Comparison of ENCODE assay signal across 8 cellular contexts in the genomic region with DNA sequence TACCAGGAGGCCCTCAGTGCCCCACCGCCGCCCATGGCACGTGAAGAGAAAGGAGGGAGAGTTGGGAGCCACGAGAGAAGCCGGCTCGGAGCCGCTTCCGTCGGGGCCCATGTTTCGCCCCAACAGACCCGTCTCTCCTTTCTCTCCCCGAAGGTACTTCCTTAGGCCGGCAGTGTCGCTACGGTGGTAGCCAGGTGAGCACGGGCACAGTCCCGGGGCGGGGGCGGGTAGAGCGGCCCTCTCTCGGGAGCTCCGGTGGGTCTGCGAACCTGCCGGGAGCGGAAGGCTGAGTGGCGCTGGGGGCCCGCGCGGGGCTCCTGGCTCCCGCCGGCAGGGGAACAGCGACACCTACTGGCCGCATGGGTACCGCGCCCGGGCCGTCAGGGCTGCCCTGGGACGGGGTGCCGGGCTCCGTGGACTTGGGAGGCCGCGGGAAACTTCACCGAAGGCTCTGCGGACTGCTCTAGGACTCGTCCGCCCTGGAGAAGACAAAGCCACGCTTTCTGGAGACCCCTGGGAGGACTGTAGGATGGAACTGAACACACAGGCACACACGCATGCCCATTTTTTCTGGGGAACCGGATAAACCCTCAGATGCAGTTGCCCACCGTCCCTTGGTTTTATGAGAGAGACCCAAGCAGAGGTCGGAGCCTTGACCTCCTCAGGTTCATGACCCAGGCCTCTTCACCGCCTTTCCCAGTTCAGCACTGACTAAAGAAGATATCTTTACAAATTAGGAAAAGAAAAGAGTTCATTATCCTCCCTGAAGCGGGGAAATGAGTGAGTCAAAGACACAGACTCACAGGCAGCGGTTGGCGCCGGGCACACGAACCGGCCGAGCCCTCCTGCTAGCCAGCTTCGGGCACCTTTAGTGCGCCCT.
A peak's percentile ranks its signal among the peaks of the same experiment; 100 is the strongest.
DNase-seq lines count a peak whose midpoint lies in the region; ATAC-seq and TF ChIP-seq lines count a peak whose summit lies in the region.

No MANE protein-coding gene starts in this region.

- no peak for TF ChIP-seq EP300 in suprapubic skin (IDR thresholded peaks at IDR 0.05)

- no peak overlapping the region for H3K4me3 Mint-ChIP-seq in activated T-helper 17 cell treated with anti-CD3 and anti-CD28 coated beads, Interleukin-2, amount 50 U/mL, for 72 hours

- TF ChIP-seq POLR2A in suprapubic skin (IDR thresholded peaks at IDR 0.05): no peak

- no peaks in the 10 kb centered on the region for H3K36me3 ChIP-seq in suprapubic skin

- TF ChIP-seq CTCF in foreskin keratinocyte (conservative IDR thresholded peaks at IDR 0.05) (peak; percentile 83), suprapubic skin (IDR thresholded peaks at IDR 0.05) (peak; percentile 42 to 95)

- 7% methylated on average over 38 of the region's 61 CpGs for WGBS in suprapubic skin

- H3K27ac ChIP-seq in foreskin keratinocyte (no peak overlapping the region), suprapubic skin (no peak overlapping the region)

- H3K27me3 Mint-ChIP-seq in activated T-helper 17 cell treated with anti-CD3 and anti-CD28 coated beads, Interleukin-2, amount 50 U/mL, for 72 hours: peaks cover 64% of the 10 kb centered on the region

- H3K4me3 ChIP-seq in suprapubic skin: peak overlapping the region; percentile 37

- H3K36me3 Mint-ChIP-seq in activated T-helper 17 cell treated with anti-CD3 and anti-CD28 coated beads, Interleukin-2, amount 50 U/mL, for 72 hours (ENCODE audit: low read depth): peaks cover 12% of the 10 kb centered on the region

- peaks cover 3% of the 10 kb centered on the region for H3K9me3 Mint-ChIP-seq in activated T-helper 17 cell treated with anti-CD3 and anti-CD28 coated beads, Interleukin-2, amount 50 U/mL, for 72 hours

- no peaks in the 10 kb centered on the region for H3K4me1 ChIP-seq in foreskin keratinocyte
- peaks cover 37% of the 10 kb centered on the region for H3K4me1 ChIP-seq in suprapubic skin

- ATAC-seq in GM19463 (IDR thresholded peaks at IDR 0.05; ENCODE audit: unreplicated experiment) (peak; percentile 62), HG03558 (IDR thresholded peaks at IDR 0.05; ENCODE audit: extremely low read depth, unreplicated experiment) (peak; percentile 55), foreskin keratinocyte (peak; percentile 86)
- peak; percentile 86 for ATAC-seq in activated T-helper 17 cell treated with anti-CD3 and anti-CD28 coated beads, Interleukin-2, amount 50 U/mL, for 72 hours (replicated peaks)

- H3K9me3 ChIP-seq in suprapubic skin: no peaks in the 10 kb centered on the region

- no peak overlapping the region for H3K27ac Mint-ChIP-seq in activated T-helper 17 cell treated with anti-CD3 and anti-CD28 coated beads, Interleukin-2, amount 50 U/mL, for 72 hours

- H3K4me1 Mint-ChIP-seq in activated T-helper 17 cell treated with anti-CD3 and anti-CD28 coated beads, Interleukin-2, amount 50 U/mL, for 72 hours: peaks cover 8% of the 10 kb centered on the region

- peaks cover 99% of the 10 kb centered on the region for H3K27me3 ChIP-seq in foreskin keratinocyte
- peaks cover 100% of the 10 kb centered on the region for H3K27me3 ChIP-seq in suprapubic skin

- DNase-seq in COLO668 (lab: John Stamatoyannopoulos, UW; ENCODE audit: unreplicated experiment) (peak; percentile 72), RKO (ENCODE audit: low spot score) (peak; percentile 11), foreskin keratinocyte (no peak), nucleus accumbens (lab: John Stamatoyannopoulos, UW) (peak in 36 of 56 donors; percentile 45 to 91 (median 83)), suprapubic skin (ENCODE audit: low spot score in 2 of 2) (no peak)

Comparison
In these comparisons a context has a peak if more than half of its experiments do, and no peak if none do; other contexts are left out.
1. DNase-seq: peak in COLO668 (single experiment), RKO (single experiment) and nucleus accumbens (36 of 56); none in foreskin keratinocyte (0 of 2) and suprapubic skin (0 of 2).
2. Peak in every context shown above with its lines, with median percentiles within 50 percentile points of each other: ATAC-seq.